Comparison of ENCODE assay signal across 15 cellular contexts in genomic region chr2:186307871-186308270, GRCh38.
DNase-seq lines count a peak whose midpoint lies in the region; ATAC-seq, FAIRE-seq and TF ChIP-seq lines count a peak whose summit lies in the region.
"Had no signal": no experiment of that assay in that cellular context is flagged by ENCODE, and none has a peak within 500 bp of the region (broad histone marks: within the 10 kb centered on the region; RNA-seq: fewer than 3 reads in every experiment).

No MANE protein-coding gene starts in this region.

- no peaks in the 10 kb centered on the region for H3F3A ChIP-seq in PC-9 (ENCODE audit: insufficient read depth, low read depth)

- ATAC-seq in HepG2 (peak; percentile 43), right lobe of liver (no peak), HG02870 (IDR thresholded peaks at IDR 0.05; ENCODE audit: unreplicated experiment) (peak; percentile 47), GM18502 (IDR thresholded peaks at IDR 0.05; ENCODE audit: poor library complexity, unreplicated experiment) (no peak)

- H4K20me1 ChIP-seq in HepG2 (ENCODE audit: insufficient read depth, low read length) (no peaks in the 10 kb centered on the region), PC-9 (ENCODE audit: insufficient read depth) (no peaks in the 10 kb centered on the region)

- H3K79me2 ChIP-seq in HepG2 (ENCODE audit: insufficient read depth, low read length) (no peaks in the 10 kb centered on the region), PC-9 (ENCODE audit: low read depth) (no peaks in the 10 kb centered on the region)

- H3K27me3 ChIP-seq in HepG2 (ENCODE audit: control insufficient read depth in 1 of 2, insufficient read depth in 2 of 2, low read length in 2 of 2) (no peaks in the 10 kb centered on the region), right lobe of liver (no peaks in the 10 kb centered on the region), PC-9 (ENCODE audit: insufficient read depth, low read depth) (no peaks in the 10 kb centered on the region)
- H3K27me3 ChIP-seq: dorsolateral prefrontal cortex, pancreas, tibial artery had no signal

- TF ChIP-seq CTCF in HepG2 (CRISPR knock-in tag; IDR thresholded peaks at IDR 0.05) = no peak
- TF ChIP-seq CTCF in right lobe of liver (IDR thresholded peaks at IDR 0.05) = no peak
- TF ChIP-seq CTCF in PC-9 (conservative IDR thresholded peaks at IDR 0.05) = no peak; the same call in 1 of the 2 replicates
- TF ChIP-seq CTCF in GM10266 (IDR thresholded peaks at IDR 0.05; ENCODE audit: control insufficient read depth, insufficient read depth, low read depth, missing control alignments) = no peak

- peaks cover 5% of the 10 kb centered on the region for H3K9me3 ChIP-seq in HepG2 (ENCODE audit: low read length)
- H3K9me3 ChIP-seq in right lobe of liver = no peaks in the 10 kb centered on the region
- no peaks in the 10 kb centered on the region for H3K9me3 ChIP-seq in PC-9 (ENCODE audit: insufficient read depth, low read depth)
- H3K9me3 ChIP-seq: pancreas had no signal

- H3K36me3 ChIP-seq in HepG2 (replicated peaks in 1 of 2; ENCODE audit: control insufficient read depth in 1 of 2, insufficient read depth in 2 of 2, low read length in 2 of 2) = no peaks in the 10 kb centered on the region
- no peaks in the 10 kb centered on the region for H3K36me3 ChIP-seq in right lobe of liver
- H3K36me3 ChIP-seq in PC-9 (ENCODE audit: low read depth) = no peaks in the 10 kb centered on the region
- H3K36me3 ChIP-seq: pancreas had no signal

- no peak for DNase-seq in HepG2 (ENCODE audit: low spot score)
- DNase-seq in right lobe of liver = no peak
- DNase-seq in PC-9 = no peak
- no peak for DNase-seq in epidermal melanocyte (ENCODE audit: insufficient read length, low spot score)
- DNase-seq in inferior parietal cortex (ENCODE audit: extremely low spot score) = no peak
- DNase-seq in GM10266 (ENCODE audit: extremely low spot score) = no peak
- DNase-seq: activated CD4-positive, alpha-beta T cell treated with anti-CD3 and anti-CD28 coated beads, Interleukin-2, amount 10 ng/mL, durations not matched to agents 7 days and 5 days; dorsolateral prefrontal cortex; NCI-H1048; pancreas; stimulated activated CD4-positive, alpha-beta T cell treated with anti-CD3 and anti-CD28 coated beads, Interleukin-15, amount 100 ng/mL, for 24 hours; tibial artery had no signal

- TF ChIP-seq EP300 in HepG2 (IDR thresholded peaks at IDR 0.05; ENCODE audit: low read depth in 2 of 2, low read length in 2 of 2) = no peak
- no peak for TF ChIP-seq EP300 in HepG2 (CRISPR knock-in tag; IDR thresholded peaks at IDR 0.05; ENCODE audit: borderline replicate concordance)

- no peak for FAIRE-seq in HepG2 (lab: Jason Lieb, UNC)
- FAIRE-seq: pancreas, RCC 7860 had no signal

- H3K9me2 ChIP-seq in PC-9 (ENCODE audit: insufficient read depth) = no peaks in the 10 kb centered on the region

- no peak for TF ChIP-seq RAD21 in HepG2 (CRISPR knock-in tag; IDR thresholded peaks at IDR 0.05)

- in situ Hi-C loops in HepG2 (cut with HindIII; ENCODE audit: extremely low pct_ligation_motif_present, low pct_unique_long_range_greater_than_20kb) = no loop called here

- H2AFZ ChIP-seq in HepG2 (ENCODE audit: low read length) (no peak overlapping the region), PC-9 (peak overlapping the region; percentile 27; the same call in 1 of the 2 replicates)

- POLR2A ChIA-PET in HepG2 (lab: Yijun Ruan, JAX) (interaction anchor here (1.0 to 1.4 kb wide), 2 partner anchors 75 to 178 kb away, joined by 3 to 4 read pairs; partner anchors contain the start of gene ZC3H15), PC-9 (lab: Charles Lee; ENCODE audit: unreplicated experiment) (no interaction called here)

- H3K27ac ChIP-seq in HepG2 (ENCODE audit: extremely low read length, insufficient read depth, low read length) (peak overlapping the region; percentile 49), right lobe of liver (no peak overlapping the region), PC-9 (peak overlapping the region; percentile 33; the same call in 1 of the 2 replicates)
- H3K27ac ChIP-seq: dorsolateral prefrontal cortex, pancreas, tibial artery had no signal

- TF ChIP-seq POLR2A in HepG2 (IDR thresholded peaks at IDR 0.05; ENCODE audit: insufficient read depth in 1 of 2, low read depth in 2 of 2, low read length in 2 of 2) = no peak
- no peak for TF ChIP-seq POLR2A in right lobe of liver (IDR thresholded peaks at IDR 0.05)

- BruUV-seq in HepG2 (replicated peaks; lab: Mats Ljungman, UMichigan) = no TSS peak
- no TSS peak for BruUV-seq in PC-9 (replicated peaks; lab: Mats Ljungman, UMichigan)

- CTCF ChIA-PET in HepG2 (lab: Yijun Ruan, JAX; ENCODE audit: low intra/inter-chr PET ratio, low total read pairs) (no interaction called here), PC-9 (lab: Charles Lee) (no interaction called here)

- peaks cover 36% of the 10 kb centered on the region for H3K4me1 ChIP-seq in HepG2 (ENCODE audit: insufficient read depth, low read length)
- no peaks in the 10 kb centered on the region for H3K4me1 ChIP-seq in right lobe of liver
- peaks cover 13% of the 10 kb centered on the region for H3K4me1 ChIP-seq in PC-9 (replicated peaks; ENCODE audit: insufficient read depth)
- H3K4me1 ChIP-seq: pancreas, tibial artery had no signal

- peak overlapping the region; percentile 37 for H3K4me2 ChIP-seq in HepG2 (ENCODE audit: low read depth, low read length)
- H3K4me2 ChIP-seq in PC-9 = peak overlapping the region; percentile 47

- no peak overlapping the region for H3K9ac ChIP-seq in HepG2 (ENCODE audit: insufficient read depth, low read depth, low read length)

- H3K4me3 ChIP-seq in HepG2 (replicated peaks in 1 of 3; ENCODE audit: insufficient read depth in 1 of 3, low read depth in 2 of 3, low read length in 3 of 3) = no peak overlapping the region
- H3K4me3 ChIP-seq in right lobe of liver = no peak overlapping the region
- H3K4me3 ChIP-seq in PC-9 = no peak overlapping the region
- H3K4me3 ChIP-seq: dorsolateral prefrontal cortex, pancreas, tibial artery had no signal

- intact Hi-C loops in HepG2 (cut with micrococcal nuclease; ENCODE audit: unreplicated experiment) (no loop called here), right lobe of liver (cut with DNase I) (no loop called here), PC-9 (cut with micrococcal nuclease; ENCODE audit: unreplicated experiment) (no loop called here)

TF ChIP-seq in HepG2, 621 proteins besides CTCF, POLR2A, EP300 and RAD21:
- TF ChIP-seq CREM (IDR thresholded peaks at IDR 0.05) (0 out of 2 replicates have a peak, but pooled peaks have one; percentile 1), CREM (CRISPR knock-in tag; IDR thresholded peaks at IDR 0.05) (no peak), ZNF414 (CRISPR knock-in tag; IDR thresholded peaks at IDR 0.05) (0 out of 2 replicates have a peak, but pooled peaks have one; percentile 43), ZMAT3 (CRISPR knock-in tag; conservative IDR thresholded peaks at IDR 0.05) (no peak), LCORL (IDR thresholded peaks at IDR 0.05) (no peak), LCORL (CRISPR knock-in tag; IDR thresholded peaks at IDR 0.05) (peak; percentile 45; the same call in 1 of the 2 replicates), FOXO4 (CRISPR knock-in tag; conservative IDR thresholded peaks at IDR 0.05) (0 out of 2 replicates have a peak, but pooled peaks have one; percentile 33)
TF ChIP-seq in HepG2: peak in this region for 4.

Comparison
In these comparisons a context has a peak if more than half of its experiments do, and no peak if none do; other contexts are left out.
1. ATAC-seq: peak in HepG2 (single experiment) and HG02870 (single experiment); none in right lobe of liver (0 of 4) and GM18502 (single experiment).
2. H3K27ac ChIP-seq: peak in HepG2 (single experiment) and PC-9 (single experiment); none in right lobe of liver (0 of 3).